In genomic region chr9:37144762-37145161, GRCh38 we compare ENCODE assay signal across 8 cellular contexts. TPM values are rescaled to one million over a fixed set of nuclear protein-coding genes. Genes with fewer than 3 reads are reported as not detected.
DNase-seq lines count a peak whose midpoint lies in the region; ATAC-seq and TF ChIP-seq lines count a peak whose summit lies in the region.

No MANE protein-coding gene starts in this region.

- H3K4me3 ChIP-seq in tibial artery (no peak overlapping the region), PC-3 (ENCODE audit: low read length) (no peak overlapping the region)

- H3K9ac ChIP-seq in PC-3 (ENCODE audit: low read length), result no peak overlapping the region

- BruUV-seq in PC-3 (replicated peaks; lab: Mats Ljungman, UMichigan), result no TSS peak

- intact Hi-C loops in tibial artery (cut with DNase I; ENCODE audit: low total_unique reads) (no loop called here), PC-3 (cut with micrococcal nuclease) (no loop called here), left colon (cut with DNase I, micrococcal nuclease) (no loop called here)

- H3K4me1 ChIP-seq in tibial artery (no peaks in the 10 kb centered on the region), PC-3 (ENCODE audit: insufficient read depth, low read length) (no peaks in the 10 kb centered on the region)

- no peaks in the 10 kb centered on the region for H3K9me2 ChIP-seq in PC-3 (replicated peaks; ENCODE audit: low read length)

- no peak overlapping the region for H3K4me2 ChIP-seq in PC-3 (ENCODE audit: low read length)

- no peaks in the 10 kb centered on the region for H3K9me3 ChIP-seq in tibial artery
- no peaks in the 10 kb centered on the region for H3K9me3 ChIP-seq in PC-3 (ENCODE audit: low read length)

- H3K36me3 ChIP-seq in tibial artery, result no peaks in the 10 kb centered on the region
- H3K36me3 ChIP-seq in PC-3 (ENCODE audit: low read depth, low read length), result no peaks in the 10 kb centered on the region

- ATAC-seq in GM21423 (IDR thresholded peaks at IDR 0.05; ENCODE audit: unreplicated experiment) (peak; percentile 54), PC-3 (no peak), left colon (no peak)

- no peak overlapping the region for H3K27ac ChIP-seq in tibial artery
- H3K27ac ChIP-seq in PC-3 (ENCODE audit: low read length), result no peak overlapping the region

- CTCF ChIA-PET in PC-3 (lab: Charles Lee), result no interaction called here

- peaks cover 9% of the 10 kb centered on the region; the same call in 1 of the 2 replicates for H3K79me2 ChIP-seq in PC-3 (ENCODE audit: low read length)

- H3K27me3 ChIP-seq in tibial artery, result no peaks in the 10 kb centered on the region
- H3K27me3 ChIP-seq in PC-3 (ENCODE audit: low read length), result no peaks in the 10 kb centered on the region

- H3F3A ChIP-seq in PC-3 (ENCODE audit: low read length, unreplicated experiment), result no peaks in the 10 kb centered on the region

- DNase-seq in EH (ENCODE audit: low read depth) (peak; percentile 50), M059J (ENCODE audit: low read depth) (peak; percentile 50), iPS-NIHi11 (ENCODE audit: low spot score) (peak; percentile 15), tibial artery (no peak), PC-3 (no peak), left colon (no peak), T-helper 9 cell (no peak)

- POLR2A ChIA-PET in PC-3 (lab: Charles Lee; ENCODE audit: unreplicated experiment), result no interaction called here

- 0 out of 2 replicates have a peak, but pooled peaks cover 2% of the 10 kb centered on the region for H4K20me1 ChIP-seq in PC-3 (ENCODE audit: low read length)

- H2AFZ ChIP-seq in PC-3 (ENCODE audit: low read length), result no peak overlapping the region

- no peak for TF ChIP-seq CTCF in tibial artery (IDR thresholded peaks at IDR 0.05)
- no peak for TF ChIP-seq CTCF in PC-3 (conservative IDR thresholded peaks at IDR 0.05; ENCODE audit: low read depth, low read length)

RNA-seq across cellular contexts. Expression of gene ZCCHC7, which starts 24.4 kb away (rescaled TPM):
- total RNA-seq in M059J (2014; rRNA removed; shearing (Covaris generic)), result 7.6 and 16.0 TPM in 2 replicates
- total RNA-seq in PC-3 (2014; rRNA removed) (6.5 and 9.1 TPM in 2 replicates), left colon (10 to 100 TPM; 16.1 to 19.1 TPM)

Comparison
In these comparisons a context has a peak if more than half of its experiments do, and no peak if none do; other contexts are left out.
1. DNase-seq: peak in EH (single experiment), M059J (single experiment) and iPS-NIHi11 (single experiment); none in tibial artery (0 of 2), PC-3 (single experiment), left colon (0 of 2) and T-helper 9 cell (single experiment).